Comparison of ENCODE assay signal across 22 cellular contexts in genomic region chr5:142828797-142829535, GRCh38. TPM values are rescaled to one million over a fixed set of nuclear protein-coding genes. Genes with fewer than 3 reads are reported as not detected.
A peak's percentile ranks its signal among the peaks of the same experiment; 100 is the strongest.
DNase-seq lines count a peak whose midpoint lies in the region; ATAC-seq, FAIRE-seq and TF ChIP-seq lines count a peak whose summit lies in the region.
"Had no signal": no experiment of that assay in that cellular context is flagged by ENCODE, and none has a peak within 500 bp of the region (broad histone marks: within the 10 kb centered on the region; RNA-seq: fewer than 3 reads in every experiment).

No MANE protein-coding gene starts in this region.

- POLR2A ChIA-PET in A549 (lab: Yijun Ruan, JAX) = no interaction called here

- H3K14ac ChIP-seq in mesenchymal stem cell (ENCODE audit: low read length in 2 of 2) = no peak overlapping the region

- H3K27ac ChIP-seq in A549 = peak overlapping the region in 1 of 2 experiments; percentile 78; a peak in 3 of 6 replicates
- no peak overlapping the region for H3K27ac ChIP-seq in mesenchymal stem cell (ENCODE audit: low read length, poor library complexity, severe bottlenecking)
- H3K27ac ChIP-seq in GM23338 (ENCODE audit: low read depth) = no peak overlapping the region; the same call in 1 of the 2 replicates
- H3K27ac ChIP-seq: adrenal gland, neural progenitor cell had no signal

- no peak overlapping the region for H2BK120ac ChIP-seq in mesenchymal stem cell (ENCODE audit: low read depth, low read length)

- H3K27ac Mint-ChIP-seq in HFFc6 (peak overlapping the region; percentile 58; the same call in 1 of the 2 replicates), GM23338 (no peak overlapping the region; the same call in 1 of the 2 replicates)
- H3K27ac Mint-ChIP-seq: CD4-positive, alpha-beta T cell; IgD-negative memory B cell; mesothelial cell of epicardium; neural progenitor cell had no signal

- H3K36me3 Mint-ChIP-seq in HFFc6 (ENCODE audit: low read depth) (no peaks in the 10 kb centered on the region), GM23338 (ENCODE audit: low read depth) (no peaks in the 10 kb centered on the region)
- H3K36me3 Mint-ChIP-seq: mesothelial cell of epicardium, neural progenitor cell had no signal

- peak overlapping the region; percentile 97 for H2AK5ac ChIP-seq in mesenchymal stem cell (ENCODE audit: low read length, severe bottlenecking)

- no peak for TF ChIP-seq POLR2A in A549 (IDR thresholded peaks at IDR 0.05; ENCODE audit: low read length)

- no peak overlapping the region for H3K18ac ChIP-seq in mesenchymal stem cell (ENCODE audit: low read depth in 1 of 2, low read length in 2 of 2)

- H4K91ac ChIP-seq in mesenchymal stem cell (ENCODE audit: low read length) = no peak overlapping the region

- H2AFZ ChIP-seq in mesenchymal stem cell (ENCODE audit: low read depth, low read length) (no peak overlapping the region), GM23338 (no peak overlapping the region)
- H2AFZ ChIP-seq: neural progenitor cell had no signal

- H3K79me1 ChIP-seq in mesenchymal stem cell (replicated peaks; ENCODE audit: low read length, poor library complexity, severe bottlenecking) = peaks cover 30% of the 10 kb centered on the region

- H2BK5ac ChIP-seq in mesenchymal stem cell (ENCODE audit: low read depth, low read length, poor library complexity, severe bottlenecking) = no peak overlapping the region

- no peak overlapping the region for H3K9ac ChIP-seq in mesenchymal stem cell (ENCODE audit: low read length)
- H3K9ac ChIP-seq: neural progenitor cell had no signal

- no peak for ATAC-seq in A549
- no peak for ATAC-seq in GM23338

- peaks cover 19% of the 10 kb centered on the region; the same call in 1 of the 2 replicates for H3K79me2 ChIP-seq in GM23338 (replicated peaks; ENCODE audit: insufficient read depth)

- H3K27me3 Mint-ChIP-seq in HFFc6 (ENCODE audit: insufficient read depth) (peaks cover 1% of the 10 kb centered on the region; the same call in 1 of the 2 replicates), GM23338 (ENCODE audit: insufficient read depth, low read depth, poor library complexity) (no peaks in the 10 kb centered on the region)
- H3K27me3 Mint-ChIP-seq: CD4-positive, alpha-beta T cell; IgD-negative memory B cell had no signal

- no peaks in the 10 kb centered on the region for H4K20me1 ChIP-seq in GM23338 (replicated peaks; ENCODE audit: insufficient read depth)

- FAIRE-seq in A549 (lab: Jason Lieb, UNC) (no peak), GM19239 (lab: Jason Lieb, UNC) (no peak)

- DNase-seq in A549 (ENCODE audit: low read depth in 1 of 2, low spot score in 1 of 2) = no peak
- no peak for DNase-seq in HFFc6
- DNase-seq in cerebellar cortex (ENCODE audit: low spot score) = peak; percentile 37
- DNase-seq in mesenchymal stem cell = no peak
- no peak for DNase-seq in GM23338 (ENCODE audit: low spot score)
- no peak for DNase-seq in effector CD8-positive, alpha-beta T cell (lab: John Stamatoyannopoulos, UW)
- DNase-seq in glomerular visceral epithelial cell (ENCODE audit: extremely low spot score) = no peak
- no peak for DNase-seq in GM19239 (ENCODE audit: insufficient read length, low spot score)
- DNase-seq: activated CD4-positive, CD25-positive, alpha-beta regulatory T cell; adrenal gland; CD4-positive, alpha-beta T cell; central memory CD4-positive, alpha-beta T cell; hypothalamus; NCI-H187 treated with DMSO at 0.1 percent for 48 hours; NCI-H446; SIG-M5; sigmoid colon; stimulated activated naive CD4-positive, alpha-beta T cell treated with Interleukin-2 at 50 U/mL for 16 hours; T-helper 2 cell had no signal

- H3K4me3 ChIP-seq in A549 (no peak overlapping the region), mesenchymal stem cell (ENCODE audit: insufficient read depth in 1 of 2, low read depth in 1 of 2, low read length in 2 of 2) (no peak overlapping the region), GM23338 (no peak overlapping the region)
- H3K4me3 ChIP-seq: adrenal gland, neural progenitor cell, sigmoid colon had no signal

- TF ChIP-seq EP300 in A549 (IDR thresholded peaks at IDR 0.05) = no peak

- CTCF ChIA-PET in A549 (lab: Yijun Ruan, JAX) = interaction anchor here (1.0 to 2.5 kb wide), 4 partner anchors 10 to 111 kb away, joined by 3 to 9 read pairs (median 4); partner anchors contain the start of gene ARHGAP26

- H3K36me3 ChIP-seq in mesenchymal stem cell (ENCODE audit: control insufficient read depth in 1 of 2, insufficient read depth in 2 of 2, low read depth in 1 of 2, low read length in 2 of 2) (no peaks in the 10 kb centered on the region), GM23338 (ENCODE audit: insufficient read depth) (no peaks in the 10 kb centered on the region)
- H3K36me3 ChIP-seq: adrenal gland, neural progenitor cell, sigmoid colon had no signal

- no peaks in the 10 kb centered on the region for H3F3A ChIP-seq in GM23338 (replicated peaks; ENCODE audit: low read depth)

- H3K4ac ChIP-seq in mesenchymal stem cell (ENCODE audit: low read depth in 1 of 2, low read length in 2 of 2) = no peak overlapping the region

- peak overlapping the region in 1 of 2 experiments; percentile 47 for H2BK12ac ChIP-seq in mesenchymal stem cell (ENCODE audit: low read length in 2 of 2)

- TF ChIP-seq CTCF in A549 (IDR thresholded peaks at IDR 0.05) (no peak), HFFc6 (IDR thresholded peaks at IDR 0.05) (no peak), GM23338 (conservative IDR thresholded peaks at IDR 0.05; ENCODE audit: low read depth in 2 of 2) (no peak)

- no peaks in the 10 kb centered on the region for H3K27me3 ChIP-seq in mesenchymal stem cell (ENCODE audit: control insufficient read depth in 1 of 2, insufficient read depth in 1 of 2, low read length in 2 of 2)
- no peaks in the 10 kb centered on the region for H3K27me3 ChIP-seq in GM23338 (ENCODE audit: insufficient read depth)
- H3K27me3 ChIP-seq: adrenal gland, neural progenitor cell, sigmoid colon had no signal

- peaks cover 12% of the 10 kb centered on the region; the same call in 1 of the 2 replicates for H3K9me2 ChIP-seq in GM23338 (ENCODE audit: insufficient read depth)

- H3K9me3 Mint-ChIP-seq in HFFc6 (no peaks in the 10 kb centered on the region), GM23338 (no peaks in the 10 kb centered on the region)
- H3K9me3 Mint-ChIP-seq: CD4-positive, alpha-beta T cell; mesothelial cell of epicardium; neural progenitor cell had no signal

- H3K23ac ChIP-seq in mesenchymal stem cell (ENCODE audit: low read length in 2 of 2) = peak overlapping the region in 1 of 2 experiments; percentile 50

- H3K4me1 Mint-ChIP-seq in HFFc6 (ENCODE audit: low read depth) = peaks cover 77% of the 10 kb centered on the region
- H3K4me1 Mint-ChIP-seq in GM23338 = peaks cover 46% of the 10 kb centered on the region

- no peak overlapping the region for H2BK15ac ChIP-seq in mesenchymal stem cell (ENCODE audit: low read depth, poor library complexity, severe bottlenecking)

- H3K4me2 ChIP-seq in A549 = peak overlapping the region; percentile 85; the same call in 2 of the 3 replicates
- no peak overlapping the region for H3K4me2 ChIP-seq in mesenchymal stem cell (ENCODE audit: low read length, poor library complexity, severe bottlenecking)
- H3K4me2 ChIP-seq in GM23338 = no peak overlapping the region
- H3K4me2 ChIP-seq: neural progenitor cell had no signal

- TF ChIP-seq RAD21 in A549 (conservative IDR thresholded peaks at IDR 0.05 in 1 of 2, IDR thresholded peaks at IDR 0.05 in 1 of 2) = no peak

- no peaks in the 10 kb centered on the region for H3K9me3 ChIP-seq in A549
- no peaks in the 10 kb centered on the region for H3K9me3 ChIP-seq in mesenchymal stem cell (ENCODE audit: control insufficient read depth, low read length)
- H3K9me3 ChIP-seq: adrenal gland, sigmoid colon had no signal

- no peak overlapping the region; the same call in 1 of the 2 replicates for H3K4me3 Mint-ChIP-seq in HFFc6
- no peak overlapping the region for H3K4me3 Mint-ChIP-seq in GM23338
- H3K4me3 Mint-ChIP-seq: CD4-positive, alpha-beta T cell; IgD-negative memory B cell; mesothelial cell of epicardium; neural progenitor cell had no signal

- H3K4me1 ChIP-seq in A549 (peaks cover 96% of the 10 kb centered on the region), mesenchymal stem cell (ENCODE audit: control insufficient read depth, insufficient read depth, low read depth, low read length) (peaks cover 27% of the 10 kb centered on the region), GM23338 (ENCODE audit: insufficient read depth) (peaks cover 46% of the 10 kb centered on the region)

- H4K8ac ChIP-seq in mesenchymal stem cell (ENCODE audit: low read length) = no peak overlapping the region

- WGBS in A549 (ENCODE audit: missing lambda C conversion rate) = 98% methylated on average over 5 of the region's 5 CpGs
- 97% methylated on average over 5 of the region's 5 CpGs for WGBS in mesenchymal stem cell

TF ChIP-seq in A549, 52 proteins besides CTCF, POLR2A, EP300 and RAD21:
- TF ChIP-seq HES2 (IDR thresholded peaks at IDR 0.05) (no peak), MAFK (IDR thresholded peaks at IDR 0.05; ENCODE audit: partially characterized antibody) (peak; percentile 3)

TF ChIP-seq in GM23338, 12 proteins besides CTCF, POLR2A, EP300 and RAD21 (continues in another document):
- no peak for TF ChIP-seq ZNF331 (CRISPR knock-in tag; IDR thresholded peaks at IDR 0.05; ENCODE audit: low read depth)

RNA-seq across cellular contexts. Expression of gene ARHGAP26, which starts 58.8 kb away (rescaled TPM):
- polyA plus RNA-seq in A549 (2011; rRNA removed) = 19.1 and 29.8 TPM in 2 replicates
- 4.2 and 4.5 TPM in 2 replicates for polyA plus RNA-seq in A549 (2012; cell fraction: cytosol; rRNA removed)
- polyA plus RNA-seq in A549 (2012; cell fraction: nucleus; rRNA removed) = 8.9 and 9.7 TPM in 2 replicates
- 6.6 to 8.1 TPM (median 7.5 TPM) in 3 replicates for polyA plus RNA-seq in A549 (2017; fragmentation: RNase III; extraction: RNeasy Plus Mini Kit Qiagen cat#74134 plus additional on column Dnase treatment)
- 81.7 and 91.3 TPM in 2 replicates for polyA minus RNA-seq in A549 (2011; rRNA and poly(A)+ RNA removed)
- 1 to 10 TPM; 2.3 to 3.6 (median 3.1) TPM for total RNA-seq in HFFc6 (2021; fragmentation: NEBNext Ultra II Directional; extraction: Animal tissue kit (Norgen Biotek cat#: 25700))
- polyA plus RNA-seq in mesenchymal stem cell (2013, experiment 1 of 2) = 0.86 TPM
- polyA plus RNA-seq in mesenchymal stem cell (2013, experiment 2 of 2) = 1.0 TPM
- 11.0 and 16.8 TPM in 2 replicates for total RNA-seq in GM23338 (2014; rRNA removed; shearing (Covaris generic))
- 9.5 and 10.5 TPM in 2 replicates for polyA plus RNA-seq in GM23338 (2016; fragmentation: Nextera tagmentation; extraction: Ambion mirVana)
